Comparison of ENCODE assay signal across 1 cellular context in the genomic region with DNA sequence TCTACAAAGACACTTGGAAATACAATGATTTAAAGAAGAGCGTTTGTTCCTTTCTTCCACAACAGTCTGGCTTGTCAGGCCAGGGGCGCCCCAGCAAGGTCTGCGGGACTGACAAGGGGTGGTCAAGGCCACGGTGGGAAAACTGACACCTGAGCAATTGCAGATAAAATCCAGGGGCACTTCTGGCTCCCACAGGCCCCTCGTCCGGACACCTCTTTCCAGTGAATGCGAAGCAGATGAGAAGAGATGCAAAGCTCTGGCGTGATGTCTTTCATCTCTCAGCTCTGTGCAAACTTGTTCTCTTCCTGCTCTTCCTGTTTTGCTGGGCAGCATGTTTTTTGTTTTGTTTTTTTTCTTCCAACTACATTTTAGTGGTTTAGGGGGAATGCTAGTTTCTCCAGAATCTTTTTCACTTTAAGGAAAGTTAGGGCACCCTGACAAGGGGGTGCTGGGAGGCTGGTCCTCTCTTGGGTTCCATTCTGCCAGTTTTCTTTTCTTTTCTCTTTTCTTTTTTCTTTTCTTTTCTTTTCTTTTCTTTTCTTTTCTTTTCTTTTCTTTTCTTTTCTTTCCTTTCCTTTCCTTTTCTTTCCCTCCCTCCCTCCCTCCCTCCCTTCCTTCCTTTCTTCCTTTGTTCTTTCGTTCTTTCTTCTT.
TF ChIP-seq lines count a peak whose summit lies in the region.

No MANE protein-coding gene starts in this region.

TF ChIP-seq in IMR-90, 13 proteins besides CTCF, POLR2A, EP300 and RAD21 (continued from another document):
- TF ChIP-seq BHLHE40 (IDR thresholded peaks at IDR 0.05; ENCODE audit: low read depth, low read length) = no peak
- no peak for TF ChIP-seq USF2 (IDR thresholded peaks at IDR 0.05; ENCODE audit: low read depth, low read length)
- TF ChIP-seq SMC3 (IDR thresholded peaks at IDR 0.05; ENCODE audit: low read depth, low read length) = no peak
- no peak for TF ChIP-seq FOS (IDR thresholded peaks at IDR 0.05; ENCODE audit: low read depth, low read length)
- TF ChIP-seq NFE2L2 (IDR thresholded peaks at IDR 0.05; ENCODE audit: low read depth, low read length) = no peak
- TF ChIP-seq ELK1 (IDR thresholded peaks at IDR 0.05; ENCODE audit: borderline replicate concordance, low read depth, low read length) = no peak
- no peak for TF ChIP-seq CEBPB (IDR thresholded peaks at IDR 0.05; ENCODE audit: low read depth, low read length)
